31 cellular contexts compared by ENCODE assay signal in the genomic region with DNA sequence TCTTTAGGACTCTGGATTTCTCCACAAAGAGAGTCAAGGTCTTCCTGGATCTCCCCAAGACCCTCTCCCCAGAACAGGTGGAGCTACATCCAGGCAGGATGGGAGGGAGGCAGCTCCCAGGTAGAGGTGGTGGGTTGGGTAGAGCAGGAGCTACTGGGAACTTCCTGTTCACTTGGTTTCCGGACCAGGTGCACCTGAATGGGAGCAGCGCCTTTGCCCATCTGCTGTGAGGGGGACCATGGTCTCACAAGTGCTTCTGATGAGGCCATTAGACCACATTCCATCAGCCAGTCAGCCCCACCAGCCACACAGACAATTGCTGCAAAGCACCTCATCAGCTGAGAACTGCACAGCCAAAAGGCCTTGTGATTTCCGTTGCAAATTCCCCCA.
"Had no signal": no experiment of that assay in that cellular context is flagged by ENCODE, and none has a peak within 500 bp of the region (broad histone marks: within the 10 kb centered on the region; RNA-seq: fewer than 3 reads in every experiment).

No MANE protein-coding gene starts in this region.

- H3K36me3 Mint-ChIP-seq: activated naive CD8-positive, alpha-beta T cell treated with anti-CD3 and anti-CD28 coated beads for 36 hours; T-cell had no signal

- H3K9me3 ChIP-seq: Peyer's patch had no signal

- H3K9me3 Mint-ChIP-seq: activated CD4-positive, alpha-beta memory T cell treated with anti-CD3 and anti-CD28 coated beads, Interleukin-2, amount 10 ng/mL, durations not matched to agents 7 days and 5 days; activated naive CD8-positive, alpha-beta T cell treated with anti-CD3 and anti-CD28 coated beads for 36 hours; central memory CD8-positive, alpha-beta T cell; T-cell had no signal

- H3K27me3 ChIP-seq: brain microvascular endothelial cell, Peyer's patch had no signal

- DNase-seq: activated CD4-positive, alpha-beta T cell treated with anti-CD3 and anti-CD28 coated beads for 1 hour; activated CD4-positive, alpha-beta T cell treated with anti-CD3 and anti-CD28 coated beads for 48 hours; activated CD4-positive, CD25-positive, alpha-beta regulatory T cell; activated effector memory CD4-positive, alpha-beta T cell treated with Interleukin-2 at 50 U/mL for 16 hours; activated naive CD4-positive, alpha-beta T cell; activated naive CD4-positive, alpha-beta T cell treated with anti-CD3 and anti-CD28 coated beads, Interleukin-2, amount 50 U/mL, for 16 hours; activated naive CD8-positive, alpha-beta T cell treated with anti-CD3 and anti-CD28 coated beads for 36 hours; activated T-cell treated with anti-CD3 and anti-CD28 coated beads, Interleukin-2, amount 50 U/mL, for 48 hours; amniotic stem cell; aorta; brain microvascular endothelial cell; Karpas-422; KBM-7; NCI-H1105; NCI-H1417 treated with DMSO at 0.1 percent for 48 hours; NCI-H187 treated with DMSO at 0.1 percent for 48 hours; NCI-H2081; NCI-H2171 treated with DMSO at 0.1 percent for 48 hours; NCI-H2227 treated with DMSO at 0.1 percent for 48 hours; NCI-H446; NCI-H510A treated with DMSO at 0.1 percent for 48 hours; PC-3; Peyer's patch; RPMI8226; SIG-M5; T-cell; T-helper 17 cell had no signal

- H3K27ac ChIP-seq: brain microvascular endothelial cell, Peyer's patch, VCaP had no signal

- H3K4me1 Mint-ChIP-seq: activated CD4-positive, alpha-beta memory T cell treated with anti-CD3 and anti-CD28 coated beads, Interleukin-2, amount 10 ng/mL, durations not matched to agents 7 days and 5 days; activated naive CD8-positive, alpha-beta T cell treated with anti-CD3 and anti-CD28 coated beads for 36 hours; central memory CD8-positive, alpha-beta T cell; T-cell had no signal

- H3K36me3 ChIP-seq: brain microvascular endothelial cell, Peyer's patch had no signal

- ATAC-seq: PC-3, SK-N-SH treated with all-trans-retinoic acid at 6 μM for 48 hours, T-cell, T-helper 17 cell had no signal

- H3K4me3 ChIP-seq: Peyer's patch had no signal

- H3K27me3 Mint-ChIP-seq: activated naive CD8-positive, alpha-beta T cell treated with anti-CD3 and anti-CD28 coated beads for 36 hours had no signal

- H3K4me3 Mint-ChIP-seq: activated CD4-positive, alpha-beta memory T cell treated with anti-CD3 and anti-CD28 coated beads, Interleukin-2, amount 10 ng/mL, durations not matched to agents 7 days and 5 days; activated naive CD8-positive, alpha-beta T cell treated with anti-CD3 and anti-CD28 coated beads for 36 hours; central memory CD8-positive, alpha-beta T cell; T-cell; T-helper 17 cell had no signal

- H3K27ac Mint-ChIP-seq: activated CD4-positive, alpha-beta memory T cell treated with anti-CD3 and anti-CD28 coated beads, Interleukin-2, amount 10 ng/mL, durations not matched to agents 7 days and 5 days; activated naive CD8-positive, alpha-beta T cell treated with anti-CD3 and anti-CD28 coated beads for 36 hours; T-cell; T-helper 17 cell had no signal

- H3K4me1 ChIP-seq: Peyer's patch had no signal
